Comparison of ENCODE assay signal across 8 cellular contexts in genomic region chr1:17919525-17920439, GRCh38.
A peak's percentile ranks its signal among the peaks of the same experiment; 100 is the strongest.
DNase-seq lines count a peak whose midpoint lies in the region; ATAC-seq and TF ChIP-seq lines count a peak whose summit lies in the region.

No MANE protein-coding gene starts in this region.

- no peak for TF ChIP-seq CTCF in coronary artery (IDR thresholded peaks at IDR 0.05)

- no peak overlapping the region for H3K4me3 ChIP-seq in coronary artery

- H3K27ac ChIP-seq in coronary artery, result no peak overlapping the region

- DNase-seq in NCI-H748 (lab: John Stamatoyannopoulos, UW; ENCODE audit: unreplicated experiment) (peak; percentile 12), NCI-H748 treated with DMSO at 0.1 percent for 48 hours (lab: John Stamatoyannopoulos, UW) (no peak), NAMALWA (ENCODE audit: low spot score) (peak; percentile 38), coronary artery (ENCODE audit: low spot score) (peak; percentile 54), posterior cingulate gyrus (peak; percentile 27 to 93 (median 63)), SK-N-DZ (ENCODE audit: low spot score) (no peak)

- intact Hi-C loops in posterior cingulate gyrus (cut with DNase I), result loop anchor here (10.0 kb wide), 1 partner anchor 265 kb away; no protein-coding TSS in a partner anchor

- ATAC-seq in GM18873 (IDR thresholded peaks at IDR 0.05; ENCODE audit: low FRiP score, unreplicated experiment) (no peak), GM21576 (IDR thresholded peaks at IDR 0.05; ENCODE audit: unreplicated experiment) (no peak)

Comparison
In these comparisons a context has a peak if more than half of its experiments do, and no peak if none do; other contexts are left out.
1. DNase-seq: peak in NCI-H748 (single experiment), NAMALWA (single experiment), coronary artery (single experiment) and posterior cingulate gyrus (10 of 10); none in NCI-H748 treated with DMSO at 0.1 percent for 48 hours (single experiment) and SK-N-DZ (single experiment).